Comparison of ENCODE assay signal across 1 cellular context in the genomic region with DNA sequence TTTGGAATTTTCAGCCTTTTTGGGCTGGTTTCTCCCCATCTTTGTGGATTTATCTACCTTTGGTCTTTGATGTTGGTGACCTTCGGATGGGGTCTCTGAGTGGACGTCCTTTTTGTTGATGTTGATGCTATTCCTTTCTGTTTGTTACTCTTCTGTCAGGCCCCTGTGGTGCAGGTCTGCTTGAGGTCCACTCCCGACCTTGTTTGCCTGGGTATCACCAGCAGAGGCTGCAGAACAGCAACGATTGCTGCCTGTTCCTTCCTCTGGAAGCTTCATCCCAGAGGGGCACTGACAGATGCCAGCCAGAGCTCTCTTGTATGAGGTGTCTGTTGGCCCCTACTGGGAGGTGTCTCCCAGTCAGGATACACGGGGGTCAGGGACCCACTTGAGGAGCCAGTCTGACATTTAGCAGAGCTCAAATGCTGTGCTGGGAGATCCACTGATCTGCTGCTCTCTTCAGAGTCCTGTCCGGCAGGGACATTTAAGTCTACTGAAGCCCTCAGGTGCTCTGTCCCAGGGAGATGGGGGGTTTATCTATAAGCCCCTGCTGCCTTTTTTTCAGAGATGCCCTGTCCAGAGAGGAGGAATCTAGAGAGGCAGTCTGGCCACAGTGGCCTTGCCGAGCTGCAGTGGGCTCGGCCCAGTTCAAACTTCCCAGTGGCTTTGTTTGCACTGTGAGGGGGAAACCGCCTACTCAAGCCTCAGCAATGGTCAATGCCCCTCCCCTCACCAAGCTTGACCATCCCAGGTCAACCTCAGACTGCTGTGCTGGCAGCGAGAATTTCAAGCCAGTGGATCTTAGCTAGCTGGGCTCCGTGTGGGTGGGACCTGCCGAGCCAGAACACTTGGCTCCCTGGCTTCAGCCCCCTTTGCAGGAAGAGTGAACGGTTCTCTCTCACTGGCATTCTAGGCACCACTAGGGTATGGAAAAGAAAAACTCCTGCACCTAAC.
A peak's percentile ranks its signal among the peaks of the same experiment; 100 is the strongest.
TF ChIP-seq lines count a peak whose summit lies in the region.
"Not testable (repeated sequence)": the region's sequence is repeated elsewhere in the genome, so short reads cannot be mapped to it uniquely, and the experiment has no call there.

No MANE protein-coding gene starts in this region.

TF ChIP-seq in HepG2, 621 proteins besides CTCF, POLR2A, EP300 and RAD21 (continued from another document and continues in another):
- TF ChIP-seq, protein P1, sequence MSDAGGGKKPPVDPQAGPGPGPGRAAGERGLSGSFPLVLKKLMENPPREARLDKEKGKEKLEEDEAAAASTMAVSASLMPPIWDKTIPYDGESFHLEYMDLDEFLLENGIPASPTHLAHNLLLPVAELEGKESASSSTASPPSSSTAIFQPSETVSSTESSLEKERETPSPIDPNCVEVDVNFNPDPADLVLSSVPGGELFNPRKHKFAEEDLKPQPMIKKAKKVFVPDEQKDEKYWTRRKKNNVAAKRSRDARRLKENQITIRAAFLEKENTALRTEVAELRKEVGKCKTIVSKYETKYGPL (CRISPR knock-in tag; IDR thresholded peaks at IDR 0.05) = 0 out of 2 replicates have a peak, but pooled peaks have one; percentile 59
- peak; percentile 83; the same call in 1 of the 2 replicates for TF ChIP-seq ZNF264 (CRISPR knock-in tag; IDR thresholded peaks at IDR 0.05)
- TF ChIP-seq BCL6 (CRISPR knock-in tag; IDR thresholded peaks at IDR 0.05) = peak; percentile 41; the same call in 1 of the 2 replicates
- peak; percentile 64 for TF ChIP-seq POLR2G (IDR thresholded peaks at IDR 0.05; ENCODE audit: low read depth, low read length)
- TF ChIP-seq NR2F6 (IDR thresholded peaks at IDR 0.05) = peak; percentile 76
- peak; percentile 86 for TF ChIP-seq NR2F6 (CRISPR knock-in tag; IDR thresholded peaks at IDR 0.05)
- peak; percentile 84; the same call in 1 of the 2 replicates for TF ChIP-seq KMT2A (CRISPR knock-in tag; IDR thresholded peaks at IDR 0.05)
- peak; percentile 87 for TF ChIP-seq RXRB (CRISPR knock-in tag; IDR thresholded peaks at IDR 0.05; ENCODE audit: borderline replicate concordance)
- TF ChIP-seq, protein P2, sequence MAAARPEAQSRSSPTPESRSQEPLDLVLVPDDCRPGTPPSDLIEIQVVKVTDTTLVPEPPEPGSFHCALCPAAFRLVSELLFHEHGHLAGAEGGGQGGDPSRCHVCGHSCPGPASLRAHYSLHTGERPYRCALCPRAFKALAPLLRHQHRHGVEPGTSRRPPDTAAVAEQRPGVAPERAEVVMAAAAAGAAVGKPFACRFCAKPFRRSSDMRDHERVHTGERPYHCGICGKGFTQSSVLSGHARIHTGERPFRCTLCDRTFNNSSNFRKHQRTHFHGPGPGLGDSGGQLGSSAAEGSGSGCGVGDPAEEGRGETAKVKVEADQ (CRISPR knock-in tag; IDR thresholded peaks at IDR 0.05; ENCODE audit: borderline replicate concordance) = peak; percentile 81; the same call in 1 of the 2 replicates
- peak; percentile 56 for TF ChIP-seq ZBTB26 (CRISPR knock-in tag; IDR thresholded peaks at IDR 0.05; ENCODE audit: borderline replicate concordance)
- TF ChIP-seq, protein P3, sequence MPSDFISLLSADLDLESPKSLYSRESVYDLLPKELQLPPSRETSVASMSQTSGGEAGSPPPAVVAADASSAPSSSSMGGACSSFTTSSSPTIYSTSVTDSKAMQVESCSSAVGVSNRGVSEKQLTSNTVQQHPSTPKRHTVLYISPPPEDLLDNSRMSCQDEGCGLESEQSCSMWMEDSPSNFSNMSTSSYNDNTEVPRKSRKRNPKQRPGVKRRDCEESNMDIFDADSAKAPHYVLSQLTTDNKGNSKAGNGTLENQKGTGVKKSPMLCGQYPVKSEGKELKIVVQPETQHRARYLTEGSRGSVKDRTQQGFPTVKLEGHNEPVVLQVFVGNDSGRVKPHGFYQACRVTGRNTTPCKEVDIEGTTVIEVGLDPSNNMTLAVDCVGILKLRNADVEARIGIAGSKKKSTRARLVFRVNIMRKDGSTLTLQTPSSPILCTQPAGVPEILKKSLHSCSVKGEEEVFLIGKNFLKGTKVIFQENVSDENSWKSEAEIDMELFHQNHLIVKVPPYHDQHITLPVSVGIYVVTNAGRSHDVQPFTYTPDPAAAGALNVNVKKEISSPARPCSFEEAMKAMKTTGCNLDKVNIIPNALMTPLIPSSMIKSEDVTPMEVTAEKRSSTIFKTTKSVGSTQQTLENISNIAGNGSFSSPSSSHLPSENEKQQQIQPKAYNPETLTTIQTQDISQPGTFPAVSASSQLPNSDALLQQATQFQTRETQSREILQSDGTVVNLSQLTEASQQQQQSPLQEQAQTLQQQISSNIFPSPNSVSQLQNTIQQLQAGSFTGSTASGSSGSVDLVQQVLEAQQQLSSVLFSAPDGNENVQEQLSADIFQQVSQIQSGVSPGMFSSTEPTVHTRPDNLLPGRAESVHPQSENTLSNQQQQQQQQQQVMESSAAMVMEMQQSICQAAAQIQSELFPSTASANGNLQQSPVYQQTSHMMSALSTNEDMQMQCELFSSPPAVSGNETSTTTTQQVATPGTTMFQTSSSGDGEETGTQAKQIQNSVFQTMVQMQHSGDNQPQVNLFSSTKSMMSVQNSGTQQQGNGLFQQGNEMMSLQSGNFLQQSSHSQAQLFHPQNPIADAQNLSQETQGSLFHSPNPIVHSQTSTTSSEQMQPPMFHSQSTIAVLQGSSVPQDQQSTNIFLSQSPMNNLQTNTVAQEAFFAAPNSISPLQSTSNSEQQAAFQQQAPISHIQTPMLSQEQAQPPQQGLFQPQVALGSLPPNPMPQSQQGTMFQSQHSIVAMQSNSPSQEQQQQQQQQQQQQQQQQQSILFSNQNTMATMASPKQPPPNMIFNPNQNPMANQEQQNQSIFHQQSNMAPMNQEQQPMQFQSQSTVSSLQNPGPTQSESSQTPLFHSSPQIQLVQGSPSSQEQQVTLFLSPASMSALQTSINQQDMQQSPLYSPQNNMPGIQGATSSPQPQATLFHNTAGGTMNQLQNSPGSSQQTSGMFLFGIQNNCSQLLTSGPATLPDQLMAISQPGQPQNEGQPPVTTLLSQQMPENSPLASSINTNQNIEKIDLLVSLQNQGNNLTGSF (CRISPR knock-in tag; IDR thresholded peaks at IDR 0.05) = 0 out of 2 replicates have a peak, but pooled peaks have one; percentile 50
- peak; percentile 60; the same call in 1 of the 2 replicates for TF ChIP-seq EED (CRISPR knock-in tag; IDR thresholded peaks at IDR 0.05)
- peak; percentile 61; the same call in 1 of the 2 replicates for TF ChIP-seq IKZF5 (CRISPR knock-in tag; IDR thresholded peaks at IDR 0.05)
- TF ChIP-seq KDM2A (CRISPR knock-in tag; IDR thresholded peaks at IDR 0.05; ENCODE audit: borderline replicate concordance, low read depth) = peak; percentile 44; the same call in 1 of the 2 replicates
- TF ChIP-seq ZNF138 (CRISPR knock-in tag; IDR thresholded peaks at IDR 0.05; ENCODE audit: low read depth) = 0 out of 2 replicates have a peak, but pooled peaks have one; percentile 75
- peak; percentile 67 for TF ChIP-seq ZFX (CRISPR knock-in tag; IDR thresholded peaks at IDR 0.05; ENCODE audit: low read depth)
- 0 out of 2 replicates have a peak, but pooled peaks have one; percentile 20 for TF ChIP-seq MYNN (CRISPR knock-in tag; IDR thresholded peaks at IDR 0.05; ENCODE audit: low read depth)
- 0 out of 2 replicates have a peak, but pooled peaks have one; percentile 41 for TF ChIP-seq ZSCAN20 (CRISPR knock-in tag; IDR thresholded peaks at IDR 0.05; ENCODE audit: borderline replicate concordance)
- TF ChIP-seq ZNF780A (CRISPR knock-in tag; IDR thresholded peaks at IDR 0.05) = peak; percentile 61; the same call in 1 of the 2 replicates
- TF ChIP-seq ZNF350 (CRISPR knock-in tag; IDR thresholded peaks at IDR 0.05; ENCODE audit: borderline replicate concordance, low read depth) = peak; percentile 86; the same call in 1 of the 2 replicates
- 0 out of 2 replicates have a peak, but pooled peaks have one; percentile 62 for TF ChIP-seq CENPT (CRISPR knock-in tag; IDR thresholded peaks at IDR 0.05; ENCODE audit: low read depth)
- TF ChIP-seq, protein P4, sequence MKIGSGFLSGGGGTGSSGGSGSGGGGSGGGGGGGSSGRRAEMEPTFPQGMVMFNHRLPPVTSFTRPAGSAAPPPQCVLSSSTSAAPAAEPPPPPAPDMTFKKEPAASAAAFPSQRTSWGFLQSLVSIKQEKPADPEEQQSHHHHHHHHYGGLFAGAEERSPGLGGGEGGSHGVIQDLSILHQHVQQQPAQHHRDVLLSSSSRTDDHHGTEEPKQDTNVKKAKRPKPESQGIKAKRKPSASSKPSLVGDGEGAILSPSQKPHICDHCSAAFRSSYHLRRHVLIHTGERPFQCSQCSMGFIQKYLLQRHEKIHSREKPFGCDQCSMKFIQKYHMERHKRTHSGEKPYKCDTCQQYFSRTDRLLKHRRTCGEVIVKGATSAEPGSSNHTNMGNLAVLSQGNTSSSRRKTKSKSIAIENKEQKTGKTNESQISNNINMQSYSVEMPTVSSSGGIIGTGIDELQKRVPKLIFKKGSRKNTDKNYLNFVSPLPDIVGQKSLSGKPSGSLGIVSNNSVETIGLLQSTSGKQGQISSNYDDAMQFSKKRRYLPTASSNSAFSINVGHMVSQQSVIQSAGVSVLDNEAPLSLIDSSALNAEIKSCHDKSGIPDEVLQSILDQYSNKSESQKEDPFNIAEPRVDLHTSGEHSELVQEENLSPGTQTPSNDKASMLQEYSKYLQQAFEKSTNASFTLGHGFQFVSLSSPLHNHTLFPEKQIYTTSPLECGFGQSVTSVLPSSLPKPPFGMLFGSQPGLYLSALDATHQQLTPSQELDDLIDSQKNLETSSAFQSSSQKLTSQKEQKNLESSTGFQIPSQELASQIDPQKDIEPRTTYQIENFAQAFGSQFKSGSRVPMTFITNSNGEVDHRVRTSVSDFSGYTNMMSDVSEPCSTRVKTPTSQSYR (CRISPR knock-in tag; IDR thresholded peaks at IDR 0.05; ENCODE audit: borderline replicate concordance) = peak; percentile 64; the same call in 1 of the 2 replicates
- not testable (repeated sequence) for TF ChIP-seq SP1, NONO (IDR thresholded peaks at IDR 0.05)
- peak; percentile 48; the same call in 1 of the 2 replicates for TF ChIP-seq SP1 (CRISPR knock-in tag; IDR thresholded peaks at IDR 0.05)
- peak; percentile 90 for TF ChIP-seq KDM3A (CRISPR knock-in tag; IDR thresholded peaks at IDR 0.05; ENCODE audit: low read depth)
- peak; percentile 69; the same call in 1 of the 2 replicates for TF ChIP-seq HOXA5 (CRISPR knock-in tag; IDR thresholded peaks at IDR 0.05)
- TF ChIP-seq ZNF747 (CRISPR knock-in tag; IDR thresholded peaks at IDR 0.05; ENCODE audit: borderline replicate concordance) = peak; percentile 88; the same call in 1 of the 2 replicates
- peak; percentile 48; the same call in 1 of the 2 replicates for TF ChIP-seq ATF2 (CRISPR knock-in tag; IDR thresholded peaks at IDR 0.05)
- TF ChIP-seq, protein P5, sequence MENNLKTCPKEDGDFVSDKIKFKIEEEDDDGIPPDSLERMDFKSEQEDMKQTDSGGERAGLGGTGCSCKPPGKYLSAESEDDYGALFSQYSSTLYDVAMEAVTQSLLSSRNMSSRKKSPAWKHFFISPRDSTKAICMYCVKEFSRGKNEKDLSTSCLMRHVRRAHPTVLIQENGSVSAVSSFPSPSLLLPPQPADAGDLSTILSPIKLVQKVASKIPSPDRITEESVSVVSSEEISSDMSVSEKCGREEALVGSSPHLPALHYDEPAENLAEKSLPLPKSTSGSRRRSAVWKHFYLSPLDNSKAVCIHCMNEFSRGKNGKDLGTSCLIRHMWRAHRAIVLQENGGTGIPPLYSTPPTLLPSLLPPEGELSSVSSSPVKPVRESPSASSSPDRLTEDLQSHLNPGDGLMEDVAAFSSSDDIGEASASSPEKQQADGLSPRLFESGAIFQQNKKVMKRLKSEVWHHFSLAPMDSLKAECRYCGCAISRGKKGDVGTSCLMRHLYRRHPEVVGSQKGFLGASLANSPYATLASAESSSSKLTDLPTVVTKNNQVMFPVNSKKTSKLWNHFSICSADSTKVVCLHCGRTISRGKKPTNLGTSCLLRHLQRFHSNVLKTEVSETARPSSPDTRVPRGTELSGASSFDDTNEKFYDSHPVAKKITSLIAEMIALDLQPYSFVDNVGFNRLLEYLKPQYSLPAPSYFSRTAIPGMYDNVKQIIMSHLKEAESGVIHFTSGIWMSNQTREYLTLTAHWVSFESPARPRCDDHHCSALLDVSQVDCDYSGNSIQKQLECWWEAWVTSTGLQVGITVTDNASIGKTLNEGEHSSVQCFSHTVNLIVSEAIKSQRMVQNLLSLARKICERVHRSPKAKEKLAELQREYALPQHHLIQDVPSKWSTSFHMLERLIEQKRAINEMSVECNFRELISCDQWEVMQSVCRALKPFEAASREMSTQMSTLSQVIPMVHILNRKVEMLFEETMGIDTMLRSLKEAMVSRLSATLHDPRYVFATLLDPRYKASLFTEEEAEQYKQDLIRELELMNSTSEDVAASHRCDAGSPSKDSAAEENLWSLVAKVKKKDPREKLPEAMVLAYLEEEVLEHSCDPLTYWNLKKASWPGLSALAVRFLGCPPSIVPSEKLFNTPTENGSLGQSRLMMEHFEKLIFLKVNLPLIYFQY (CRISPR knock-in tag; IDR thresholded peaks at IDR 0.05; ENCODE audit: borderline replicate concordance) = peak; percentile 96
- TF ChIP-seq NONO (CRISPR knock-in tag; conservative IDR thresholded peaks at IDR 0.05) = peak; percentile 75; the same call in 1 of the 2 replicates
- TF ChIP-seq SP5 (CRISPR knock-in tag; IDR thresholded peaks at IDR 0.05; ENCODE audit: borderline replicate concordance, low read depth) = peak; percentile 98
- TF ChIP-seq ZMYM2 (CRISPR knock-in tag; IDR thresholded peaks at IDR 0.05) = 0 out of 2 replicates have a peak, but pooled peaks have one; percentile 52
- TF ChIP-seq HOXD1 (CRISPR knock-in tag; IDR thresholded peaks at IDR 0.05) = 0 out of 2 replicates have a peak, but pooled peaks have one; percentile 29
- TF ChIP-seq ERF (CRISPR knock-in tag; IDR thresholded peaks at IDR 0.05) = 0 out of 2 replicates have a peak, but pooled peaks have one; percentile 29
- 0 out of 2 replicates have a peak, but pooled peaks have one; percentile 35 for TF ChIP-seq ZNF773 (CRISPR knock-in tag; IDR thresholded peaks at IDR 0.05; ENCODE audit: borderline replicate concordance)
